30 cellular contexts compared by ENCODE assay signal in the genomic region with DNA sequence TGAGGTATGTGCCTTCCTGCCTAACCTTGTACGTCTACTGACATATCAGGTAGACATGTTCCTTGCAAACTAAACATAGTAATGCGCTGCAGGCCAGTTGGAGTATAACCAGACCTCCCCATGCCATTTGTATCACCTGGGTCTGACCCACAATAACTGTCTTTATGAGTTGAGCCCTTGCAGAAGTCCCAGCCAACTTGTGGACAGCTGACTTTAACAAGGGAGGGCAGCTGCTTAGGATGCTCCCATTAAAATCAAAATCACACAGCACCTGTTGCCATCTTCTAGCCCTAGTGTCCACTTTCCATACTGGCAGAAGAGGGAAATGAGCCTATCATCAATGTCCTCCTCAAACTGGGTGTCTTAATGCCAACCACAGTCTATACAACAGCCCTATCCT.
"Had no signal": no experiment of that assay in that cellular context is flagged by ENCODE, and none has a peak within 500 bp of the region (broad histone marks: within the 10 kb centered on the region; RNA-seq: fewer than 3 reads in every experiment).

No MANE protein-coding gene starts in this region.

- H3K27ac ChIP-seq: adrenal gland, breast epithelium, cardiac muscle cell, colonic mucosa, epithelial cell of prostate, esophagus squamous epithelium had no signal

- H3K4me3 Mint-ChIP-seq: activated CD4-positive, alpha-beta T cell treated with anti-CD3 and anti-CD28 coated beads for 36 hours; activated CD8-positive, alpha-beta memory T cell treated with anti-CD3 and anti-CD28 coated beads, Interleukin-2, amount 10 ng/mL, durations not matched to agents 7 days and 5 days; activated CD8-positive, alpha-beta T cell treated with anti-CD3 and anti-CD28 coated beads for 36 hours; activated naive CD4-positive, alpha-beta T cell treated with anti-CD3 and anti-CD28 coated beads, Interleukin-2, amount 10 ng/mL, durations not matched to agents 7 days and 5 days; activated T-helper 1 cell treated with anti-CD3 and anti-CD28 coated beads, Interleukin-12 subunit alpha, Interleukin-12 subunit beta, Interleukin-2, Interleukin-4 antibody, amounts not matched to agents 30 ng/mL and 10 ng/mL and 1 ng/mL, durations not matched to agents 14 hours and 24 hours and 36 hours; brain had no signal

- H3K4me1 Mint-ChIP-seq: activated CD4-positive, alpha-beta T cell treated with anti-CD3 and anti-CD28 coated beads for 36 hours; activated CD8-positive, alpha-beta memory T cell treated with anti-CD3 and anti-CD28 coated beads, Interleukin-2, amount 10 ng/mL, durations not matched to agents 7 days and 5 days; activated naive CD4-positive, alpha-beta T cell treated with anti-CD3 and anti-CD28 coated beads, Interleukin-2, amount 10 ng/mL, durations not matched to agents 7 days and 5 days; brain had no signal

- H3K9me3 ChIP-seq: adrenal gland, breast epithelium, colonic mucosa, esophagus squamous epithelium had no signal

- H3K4me1 ChIP-seq: adrenal gland, breast epithelium, colonic mucosa, esophagus squamous epithelium had no signal

- H3K27me3 ChIP-seq: cardiac muscle cell, colonic mucosa, esophagus squamous epithelium had no signal

- H3K36me3 ChIP-seq: adrenal gland, breast epithelium, cardiac muscle cell, colonic mucosa, esophagus squamous epithelium had no signal

- H3K4me3 ChIP-seq: adrenal gland, breast epithelium, cardiac muscle cell, colonic mucosa, esophagus squamous epithelium had no signal

- H3K36me3 Mint-ChIP-seq: activated CD8-positive, alpha-beta memory T cell treated with anti-CD3 and anti-CD28 coated beads, Interleukin-2, amount 10 ng/mL, durations not matched to agents 7 days and 5 days; activated naive CD4-positive, alpha-beta T cell treated with anti-CD3 and anti-CD28 coated beads, Interleukin-2, amount 50 U/mL, for 72 hours had no signal

- DNase-seq: activated CD4-positive, alpha-beta T cell treated with anti-CD3 and anti-CD28 coated beads for 36 hours; activated CD4-positive, alpha-beta T cell treated with anti-CD3 and anti-CD28 coated beads, Interleukin-2, amount 50 U/mL, for 1 hour; activated CD4-positive, alpha-beta T cell treated with anti-CD3 and anti-CD28 coated beads, Interleukin-2, amount 50 U/mL, for 48 hours; activated CD4-positive, CD25-positive, alpha-beta regulatory T cell; activated CD4-positive, CD25-positive, alpha-beta regulatory T cell treated with anti-CD3 and anti-CD28 coated beads, Interleukin-2, amount 50 U/mL, for 72 hours; activated CD8-positive, alpha-beta memory T cell treated with anti-CD3 and anti-CD28 coated beads, Interleukin-2, amount 10 ng/mL, durations not matched to agents 7 days and 5 days; activated CD8-positive, alpha-beta memory T cell treated with anti-CD3 and anti-CD28 coated beads, Interleukin-2, amount 50 U/mL, for 4 hours; activated CD8-positive, alpha-beta T cell treated with anti-CD3 and anti-CD28 coated beads for 36 hours; activated gamma-delta T cell; activated naive CD4-positive, alpha-beta T cell; activated naive CD4-positive, alpha-beta T cell treated with anti-CD3 and anti-CD28 coated beads, Interleukin-2, amount 10 ng/mL, durations not matched to agents 7 days and 5 days; activated T-cell treated with anti-CD3 and anti-CD28 coated beads, Interleukin-2, amount 50 U/mL, for 1 hour; activated T-cell treated with anti-CD3 and anti-CD28 coated beads, Interleukin-2, amount 50 U/mL, for 48 hours; adrenal gland; amygdala; aorta; central memory CD4-positive, alpha-beta T cell; cerebellar nuclear complex; colonic mucosa; effector CD8-positive, alpha-beta T cell; esophagus squamous epithelium; foreskin melanocyte; head of caudate nucleus; T-helper 2 cell had no signal

- H3K9me3 Mint-ChIP-seq: activated CD8-positive, alpha-beta T cell treated with anti-CD3 and anti-CD28 coated beads for 36 hours; activated naive CD4-positive, alpha-beta T cell treated with anti-CD3 and anti-CD28 coated beads, Interleukin-2, amount 10 ng/mL, durations not matched to agents 7 days and 5 days; activated naive CD4-positive, alpha-beta T cell treated with anti-CD3 and anti-CD28 coated beads, Interleukin-2, amount 50 U/mL, for 72 hours; activated T-helper 1 cell treated with anti-CD3 and anti-CD28 coated beads, Interleukin-12 subunit alpha, Interleukin-12 subunit beta, Interleukin-2, Interleukin-4 antibody, amounts not matched to agents 30 ng/mL and 10 ng/mL and 1 ng/mL, durations not matched to agents 14 hours and 24 hours and 36 hours had no signal

- ATAC-seq: activated CD4-positive, alpha-beta T cell treated with anti-CD3 and anti-CD28 coated beads for 36 hours; activated CD8-positive, alpha-beta memory T cell treated with anti-CD3 and anti-CD28 coated beads, Interleukin-2, amount 10 ng/mL, durations not matched to agents 7 days and 5 days; activated CD8-positive, alpha-beta T cell treated with anti-CD3 and anti-CD28 coated beads for 36 hours; activated naive CD4-positive, alpha-beta T cell treated with anti-CD3 and anti-CD28 coated beads, Interleukin-2, amount 50 U/mL, for 72 hours had no signal

- H3K27ac Mint-ChIP-seq: activated CD4-positive, alpha-beta T cell treated with anti-CD3 and anti-CD28 coated beads for 36 hours; activated CD8-positive, alpha-beta memory T cell treated with anti-CD3 and anti-CD28 coated beads, Interleukin-2, amount 10 ng/mL, durations not matched to agents 7 days and 5 days; activated CD8-positive, alpha-beta T cell treated with anti-CD3 and anti-CD28 coated beads for 36 hours; activated naive CD4-positive, alpha-beta T cell treated with anti-CD3 and anti-CD28 coated beads, Interleukin-2, amount 10 ng/mL, durations not matched to agents 7 days and 5 days; activated naive CD4-positive, alpha-beta T cell treated with anti-CD3 and anti-CD28 coated beads, Interleukin-2, amount 50 U/mL, for 72 hours; activated T-helper 1 cell treated with anti-CD3 and anti-CD28 coated beads, Interleukin-12 subunit alpha, Interleukin-12 subunit beta, Interleukin-2, Interleukin-4 antibody, amounts not matched to agents 30 ng/mL and 10 ng/mL and 1 ng/mL, durations not matched to agents 14 hours and 24 hours and 36 hours; brain had no signal

- H3K27me3 Mint-ChIP-seq: activated CD4-positive, alpha-beta T cell treated with anti-CD3 and anti-CD28 coated beads for 36 hours; activated CD8-positive, alpha-beta memory T cell treated with anti-CD3 and anti-CD28 coated beads, Interleukin-2, amount 10 ng/mL, durations not matched to agents 7 days and 5 days; activated CD8-positive, alpha-beta T cell treated with anti-CD3 and anti-CD28 coated beads for 36 hours; activated naive CD4-positive, alpha-beta T cell treated with anti-CD3 and anti-CD28 coated beads, Interleukin-2, amount 10 ng/mL, durations not matched to agents 7 days and 5 days had no signal
